14 cellular contexts compared by ENCODE assay signal in genomic region chr7:140260767-140261486, GRCh38.
DNase-seq lines count a peak whose midpoint lies in the region; ATAC-seq, FAIRE-seq and TF ChIP-seq lines count a peak whose summit lies in the region.
"Had no signal": no experiment of that assay in that cellular context is flagged by ENCODE, and none has a peak within 500 bp of the region (broad histone marks: within the 10 kb centered on the region; RNA-seq: fewer than 3 reads in every experiment).

No MANE protein-coding gene starts in this region.

- DNase-seq in DMS 273 (lab: John Stamatoyannopoulos, UW; ENCODE audit: unreplicated experiment), result peak; percentile 45
- DNase-seq in DMS 273 treated with DMSO at 0.1 percent for 48 hours (lab: John Stamatoyannopoulos, UW), result no peak
- DNase-seq in NCI-H146 (lab: John Stamatoyannopoulos, UW), result peak; percentile 76
- no peak for DNase-seq in K562 (ENCODE audit: extremely low read depth in 1 of 4, low spot score in 3 of 4)
- no peak for DNase-seq in amniotic stem cell (lab: John Stamatoyannopoulos, UW)
- DNase-seq in activated naive CD4-positive, alpha-beta T cell treated with anti-CD3 and anti-CD28 coated beads, Interleukin-2, amount 10 ng/mL, durations not matched to agents 7 days and 5 days, result no peak
- DNase-seq in immature natural killer cell, result no peak
- DNase-seq: activated CD4-positive, alpha-beta T cell treated with anti-CD3 and anti-CD28 coated beads for 4 hours; activated T-cell treated with anti-CD3 and anti-CD28 coated beads, Interleukin-2, amount 50 U/mL, for 4 hours; NCI-H1694; Peyer's patch had no signal

- H3K4me3 ChIP-seq in K562 (no peak overlapping the region), parathyroid adenoma (ENCODE audit: low read depth, low read length) (no peak overlapping the region)

- intact Hi-C loops in K562 (cut with micrococcal nuclease), result no loop called here

- in situ Hi-C loops in K562 (cut with MboI), result no loop called here

- H3K27ac Mint-ChIP-seq in activated naive CD4-positive, alpha-beta T cell treated with anti-CD3 and anti-CD28 coated beads, Interleukin-2, amount 10 ng/mL, durations not matched to agents 7 days and 5 days, result no peak overlapping the region
- peak overlapping the region in 2 of 6 donors; percentile 43 to 86 for H3K27ac Mint-ChIP-seq in immature natural killer cell

- H3K4me1 ChIP-seq in K562 (replicated peaks in 1 of 2; ENCODE audit: control insufficient read depth in 2 of 2, insufficient read depth in 2 of 2, low read length in 2 of 2) (peaks cover 0 to 3% of the 10 kb centered on the region in 2 experiments; a peak in 2 of 5 replicates), parathyroid adenoma (no peaks in the 10 kb centered on the region)

- TF ChIP-seq CTCF in K562 (IDR thresholded peaks at IDR 0.05 in 2 of 3, conservative IDR thresholded peaks at IDR 0.05 in 1 of 3; ENCODE audit: insufficient read depth in 2 of 3, low read depth in 1 of 3, low read length in 3 of 3) (no peak), parathyroid adenoma (IDR thresholded peaks at IDR 0.05) (no peak)

- H3K4me2 ChIP-seq in K562 (ENCODE audit: insufficient read depth, low read length) (no peak overlapping the region), parathyroid adenoma (ENCODE audit: low read length) (no peak overlapping the region)

- H3K4me3 Mint-ChIP-seq in activated naive CD4-positive, alpha-beta T cell treated with anti-CD3 and anti-CD28 coated beads, Interleukin-2, amount 10 ng/mL, durations not matched to agents 7 days and 5 days, result no peak overlapping the region
- no peak overlapping the region for H3K4me3 Mint-ChIP-seq in immature natural killer cell
- H3K4me3 Mint-ChIP-seq: activated T-cell treated with anti-CD3 and anti-CD28 coated beads, Interleukin-2, amount 50 U/mL, for 4 hours had no signal

- peak; percentile 11; the same call in 1 of the 3 replicates for ATAC-seq in K562
- ATAC-seq: activated T-cell treated with anti-CD3 and anti-CD28 coated beads, Interleukin-2, amount 50 U/mL, for 4 hours had no signal

- H3K9me3 Mint-ChIP-seq in activated naive CD4-positive, alpha-beta T cell treated with anti-CD3 and anti-CD28 coated beads, Interleukin-2, amount 10 ng/mL, durations not matched to agents 7 days and 5 days, result peaks cover 10% of the 10 kb centered on the region
- H3K9me3 Mint-ChIP-seq in immature natural killer cell, result no peaks in the 10 kb centered on the region

- WGBS in K562 (ENCODE audit: insufficient coverage, low coverage, missing lambda C conversion rate), result 24% methylated on average over 9 of the region's 9 CpGs

- H3K27me3 Mint-ChIP-seq in activated naive CD4-positive, alpha-beta T cell treated with anti-CD3 and anti-CD28 coated beads, Interleukin-2, amount 10 ng/mL, durations not matched to agents 7 days and 5 days, result peaks cover 8% of the 10 kb centered on the region
- H3K27me3 Mint-ChIP-seq in immature natural killer cell (ENCODE audit: low read depth in 3 of 3), result peaks cover 2 to 6% (median 5%) of the 10 kb centered on the region in 3 donors

- CTCF ChIA-PET in K562 (lab: Yijun Ruan, JAX; ENCODE audit: low intra/inter-chr PET ratio), result no interaction called here
- CTCF ChIA-PET in activated naive CD4-positive, alpha-beta T cell treated with anti-CD3 and anti-CD28 coated beads, Interleukin-2, amount 10 ng/mL, durations not matched to agents 7 days and 5 days (lab: Charles Lee), result no interaction called here

- peaks cover 54% of the 10 kb centered on the region for H3K4me1 Mint-ChIP-seq in activated naive CD4-positive, alpha-beta T cell treated with anti-CD3 and anti-CD28 coated beads, Interleukin-2, amount 10 ng/mL, durations not matched to agents 7 days and 5 days
- H3K4me1 Mint-ChIP-seq in immature natural killer cell, result peaks cover 22 to 25% of the 10 kb centered on the region in 2 donors

- no peaks in the 10 kb centered on the region for H3K9me1 ChIP-seq in K562 (ENCODE audit: control insufficient read depth, insufficient read depth, low read length)

- no peaks in the 10 kb centered on the region for H3K9me3 ChIP-seq in K562 (replicated peaks; ENCODE audit: control insufficient read depth, insufficient read depth, low read depth, low read length)
- H3K9me3 ChIP-seq in parathyroid adenoma (ENCODE audit: control insufficient read depth, low read length), result no peaks in the 10 kb centered on the region
- H3K9me3 ChIP-seq: Peyer's patch had no signal

- H3K27me3 ChIP-seq in K562 (ENCODE audit: control insufficient read depth in 2 of 2, insufficient read depth in 2 of 2, low read length in 2 of 2) (no peaks in the 10 kb centered on the region), parathyroid adenoma (ENCODE audit: control insufficient read depth, insufficient read depth, low read length) (no peaks in the 10 kb centered on the region)
- H3K27me3 ChIP-seq: Peyer's patch had no signal

- H3K79me2 ChIP-seq in K562 (ENCODE audit: control insufficient read depth, insufficient read depth, low read length) (no peaks in the 10 kb centered on the region), parathyroid adenoma (no peaks in the 10 kb centered on the region)

- TF ChIP-seq POLR2A in K562 (conservative IDR thresholded peaks at IDR 0.05), result no peak

- no peak for TF ChIP-seq RAD21 in K562 (CRISPR knock-in tag; conservative IDR thresholded peaks at IDR 0.05 in 1 of 2, IDR thresholded peaks at IDR 0.05 in 1 of 2)

- no peaks in the 10 kb centered on the region for H4K20me1 ChIP-seq in K562 (replicated peaks; ENCODE audit: control insufficient read depth, insufficient read depth, low read length)

- TF ChIP-seq EP300 in K562 (IDR thresholded peaks at IDR 0.05; ENCODE audit: low read length), result no peak

- H2AFZ ChIP-seq in K562 (ENCODE audit: low read depth, low read length) (peak overlapping the region; percentile 37), parathyroid adenoma (peak overlapping the region; percentile 35)

- BruUV-seq in K562 (replicated peaks; lab: Mats Ljungman, UMichigan), result no TSS peak

- no peaks in the 10 kb centered on the region for H3K36me3 ChIP-seq in K562 (ENCODE audit: control insufficient read depth, insufficient read depth, low read length)
- H3K36me3 ChIP-seq in parathyroid adenoma (ENCODE audit: control insufficient read depth, insufficient read depth, low read length), result no peaks in the 10 kb centered on the region
- H3K36me3 ChIP-seq: Peyer's patch had no signal

- H3K9ac ChIP-seq in K562 (ENCODE audit: insufficient read depth in 1 of 2, low read depth in 2 of 2, low read length in 2 of 2) (no peak overlapping the region; a peak in 1 of 4 replicates), parathyroid adenoma (no peak overlapping the region)

- FAIRE-seq in K562 (lab: Jason Lieb, UNC), result no peak
- FAIRE-seq: colon had no signal

- no peak overlapping the region for H3K27ac ChIP-seq in K562 (ENCODE audit: extremely low read depth, low read depth, low read length)
- H3K27ac ChIP-seq in parathyroid adenoma, result no peak overlapping the region
- H3K27ac ChIP-seq: 22Rv1 had no signal

- H3K36me3 Mint-ChIP-seq in activated naive CD4-positive, alpha-beta T cell treated with anti-CD3 and anti-CD28 coated beads, Interleukin-2, amount 10 ng/mL, durations not matched to agents 7 days and 5 days, result peaks cover 7% of the 10 kb centered on the region
- peaks cover 0 to 6% (median 0%) of the 10 kb centered on the region in 3 donors for H3K36me3 Mint-ChIP-seq in immature natural killer cell

- POLR2A ChIA-PET in K562 (lab: Yijun Ruan, JAX), result interaction anchor here (0.8 to 1.2 kb wide), 2 partner anchors 16 to 19 kb away, joined by 3 to 4 read pairs; no protein-coding TSS in a partner anchor

TF ChIP-seq in K562, 482 proteins besides CTCF, POLR2A, EP300 and RAD21:
- TF ChIP-seq PML (IDR thresholded peaks at IDR 0.05; ENCODE audit: low read length) (no peak), ETV1 (tag; conservative IDR thresholded peaks at IDR 0.05; ENCODE audit: low read depth) (0 out of 2 replicates have a peak, but pooled peaks have one; percentile 20), TRIM24 (IDR thresholded peaks at IDR 0.05) (peak in 1 of 2 experiments; percentile 57; a peak in 1 of 4 replicates), ZNF766 (CRISPR knock-in tag; conservative IDR thresholded peaks at IDR 0.05) (peak; percentile 94), XRCC3 (IDR thresholded peaks at IDR 0.05) (no peak), TRIM28 (IDR thresholded peaks at IDR 0.05) (0 out of 2 replicates have a peak, but pooled peaks have one; percentile 28), ZNF316 (IDR thresholded peaks at IDR 0.05) (peak; percentile 68), EHMT2 (IDR thresholded peaks at IDR 0.05) (peak; percentile 39; the same call in 1 of the 2 replicates)

Comparison
In these comparisons a context has a peak if more than half of its experiments do, and no peak if none do; other contexts are left out.
1. DNase-seq: peak in DMS 273 (single experiment) and NCI-H146 (single experiment); none in DMS 273 treated with DMSO at 0.1 percent for 48 hours (single experiment), K562 (0 of 4), amniotic stem cell (single experiment), activated naive CD4-positive, alpha-beta T cell treated with anti-CD3 and anti-CD28 coated beads, Interleukin-2, amount 10 ng/mL, durations not matched to agents 7 days and 5 days (single experiment) and immature natural killer cell (0 of 3).